24 cellular contexts compared by ENCODE assay signal in the genomic region with DNA sequence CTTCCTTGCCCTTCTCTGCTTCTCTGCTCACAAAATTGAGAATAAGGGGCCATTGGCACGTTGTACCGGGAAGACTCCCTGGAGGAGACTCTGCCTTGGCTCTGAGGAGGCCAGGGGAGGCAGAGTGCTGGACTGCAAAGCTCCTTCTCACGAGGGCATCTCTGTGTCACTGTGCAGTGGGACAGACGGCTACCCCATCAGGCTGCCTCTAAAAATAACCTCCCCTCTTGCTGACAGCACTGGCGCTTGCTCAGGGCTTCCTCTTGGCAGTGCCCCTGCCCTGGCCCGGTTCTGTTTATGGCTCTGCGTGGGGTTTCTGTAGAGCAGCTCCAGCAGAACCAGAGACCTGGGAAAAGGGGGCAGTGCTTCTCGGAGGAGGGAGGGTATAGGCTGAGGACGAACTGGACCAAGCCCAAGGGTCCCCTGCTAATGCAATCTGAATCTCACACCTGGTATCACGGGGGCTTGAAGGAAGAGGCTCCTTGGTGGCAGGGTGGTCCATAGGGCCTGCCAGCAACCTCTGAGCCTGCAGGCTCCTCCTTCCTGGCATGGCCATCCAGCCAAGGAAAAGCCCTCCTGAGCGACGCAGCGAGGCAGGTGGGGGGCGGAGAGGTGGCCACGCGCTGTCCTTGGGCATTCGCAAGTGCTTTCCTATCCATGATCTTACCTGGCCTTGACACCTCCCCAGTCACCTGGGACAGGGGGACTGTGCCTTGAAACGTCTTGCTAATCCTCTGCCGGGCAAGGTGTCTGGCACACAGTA.
DNase-seq lines count a peak whose midpoint lies in the region; ATAC-seq and TF ChIP-seq lines count a peak whose summit lies in the region.
"Had no signal": no experiment of that assay in that cellular context is flagged by ENCODE, and none has a peak within 500 bp of the region (broad histone marks: within the 10 kb centered on the region; RNA-seq: fewer than 3 reads in every experiment).

No MANE protein-coding gene starts in this region.

- H3K36me3 ChIP-seq in left ventricle myocardium inferior = no peaks in the 10 kb centered on the region
- H3K36me3 ChIP-seq: MG63, spleen, upper lobe of left lung had no signal

- ATAC-seq in GM19328 (IDR thresholded peaks at IDR 0.05; ENCODE audit: unreplicated experiment) (no peak), HG03354 (IDR thresholded peaks at IDR 0.05; ENCODE audit: poor library complexity, severe bottlenecking, unreplicated experiment) (no peak), HG03039 (IDR thresholded peaks at IDR 0.05; ENCODE audit: unreplicated experiment) (no peak)

- DNase-seq in G401 (ENCODE audit: low spot score) (peak; percentile 96), cerebellar cortex (ENCODE audit: low spot score) (peak; percentile 94), left ventricle myocardium inferior (peak; percentile 47), posterior vena cava (ENCODE audit: low spot score) (peak; percentile 78), AML-193 (lab: John Stamatoyannopoulos, UW) (no peak)
- DNase-seq: activated CD4-positive, alpha-beta T cell treated with anti-CD3 and anti-CD28 coated beads for 4 hours; activated gamma-delta T cell; activated naive CD8-positive, alpha-beta T cell treated with anti-CD3 and anti-CD28 coated beads, Interleukin-2, amount 10 ng/mL, durations not matched to agents 7 days and 5 days; activated T-cell treated with anti-CD3 and anti-CD28 coated beads, Interleukin-2, amount 50 U/mL, for 1 hour; COR-L47; GDM1; H9; KBM-7; naive B cell; NCI-H1417; NCI-H2081; NCI-H446 treated with DMSO at 0.1 percent for 48 hours; occipital lobe; spleen had no signal

- no peak for TF ChIP-seq CTCF in left ventricle myocardium inferior (IDR thresholded peaks at IDR 0.05; ENCODE audit: borderline replicate concordance)

- H3K27ac ChIP-seq in left ventricle myocardium inferior (replicated peaks) = no peak overlapping the region
- H3K27ac ChIP-seq: spleen, upper lobe of left lung had no signal

- intact Hi-C loops in left ventricle myocardium inferior (cut with micrococcal nuclease) = no loop called here
- intact Hi-C loops in posterior vena cava (cut with DNase I) = no loop called here

- H3K4me3 ChIP-seq in left ventricle myocardium inferior = no peak overlapping the region
- H3K4me3 ChIP-seq: MG63, spleen, upper lobe of left lung had no signal

- H3K9me3 ChIP-seq in left ventricle myocardium inferior (replicated peaks) = peaks cover 5% of the 10 kb centered on the region
- H3K9me3 ChIP-seq: MG63, upper lobe of left lung had no signal

- H3K27me3 ChIP-seq in left ventricle myocardium inferior (ENCODE audit: low read depth) = no peaks in the 10 kb centered on the region
- H3K27me3 ChIP-seq: MG63, upper lobe of left lung had no signal

- peaks cover 56% of the 10 kb centered on the region for H3K4me1 ChIP-seq in left ventricle myocardium inferior

- in situ Hi-C loops in G401 (cut with HindIII; ENCODE audit: low sequenced_read_pairs) = no loop called here

Comparison
In these comparisons a context has a peak if more than half of its experiments do, and no peak if none do; other contexts are left out.
1. DNase-seq: peak in G401 (single experiment), cerebellar cortex (single experiment), left ventricle myocardium inferior (single experiment) and posterior vena cava (single experiment); none in AML-193 (0 of 2).